In genomic region chr20:6908673-6909072, GRCh38 we compare ENCODE assay signal across 14 cellular contexts.
"Had no signal": no experiment of that assay in that cellular context is flagged by ENCODE, and none has a peak within 500 bp of the region (broad histone marks: within the 10 kb centered on the region; RNA-seq: fewer than 3 reads in every experiment).

No MANE protein-coding gene starts in this region.

- H3K27ac Mint-ChIP-seq: activated naive CD4-positive, alpha-beta T cell treated with anti-CD3 and anti-CD28 coated beads, Interleukin-2, amount 50 U/mL, for 24 hours; mesothelial cell of epicardium had no signal

- H3K4me1 Mint-ChIP-seq: activated naive CD4-positive, alpha-beta T cell treated with anti-CD3 and anti-CD28 coated beads, Interleukin-2, amount 50 U/mL, for 24 hours had no signal

- H3K9ac ChIP-seq: parathyroid adenoma had no signal

- DNase-seq: activated CD4-positive, alpha-beta T cell treated with anti-CD3 and anti-CD28 coated beads, Interleukin-2, amount 50 U/mL, for 1 hour; activated CD4-positive, CD25-positive, alpha-beta regulatory T cell; activated T-cell treated with anti-CD3 and anti-CD28 coated beads, Interleukin-2, amount 50 U/mL, for 1 hour; caudate nucleus; colonic mucosa; effector CD4-positive, alpha-beta T cell; gastrocnemius medialis; T-helper 2 cell had no signal

- H3K4me1 ChIP-seq: colonic mucosa, gastrocnemius medialis, parathyroid adenoma had no signal

- H3K27me3 Mint-ChIP-seq: activated naive CD4-positive, alpha-beta T cell treated with anti-CD3 and anti-CD28 coated beads, Interleukin-2, amount 50 U/mL, for 24 hours had no signal

- H3K36me3 Mint-ChIP-seq: activated naive CD4-positive, alpha-beta T cell treated with anti-CD3 and anti-CD28 coated beads, Interleukin-2, amount 50 U/mL, for 24 hours; mesothelial cell of epicardium had no signal

- H3K4me3 Mint-ChIP-seq: activated naive CD4-positive, alpha-beta T cell treated with anti-CD3 and anti-CD28 coated beads, Interleukin-2, amount 50 U/mL, for 24 hours; mesothelial cell of epicardium; neural crest cell had no signal

- H3K9me3 ChIP-seq: colonic mucosa, gastrocnemius medialis had no signal

- H3K4me3 ChIP-seq: colonic mucosa, gastrocnemius medialis, hepatocyte, skin epidermis had no signal

- H3K27ac ChIP-seq: colonic mucosa, gastrocnemius medialis, hepatocyte, parathyroid adenoma, skin epidermis had no signal

- ATAC-seq: gastrocnemius medialis had no signal

- H3K9me3 Mint-ChIP-seq: neural crest cell had no signal

- H3K27me3 ChIP-seq: colonic mucosa, gastrocnemius medialis, hepatocyte had no signal

- H3K36me3 ChIP-seq: colonic mucosa, gastrocnemius medialis had no signal
